ENCODE assay signal across 34 cellular contexts in genomic region chr5:146595088-146595487, GRCh38.
A peak's percentile ranks its signal among the peaks of the same experiment; 100 is the strongest.
DNase-seq lines count a peak whose midpoint lies in the region; ATAC-seq, FAIRE-seq and TF ChIP-seq lines count a peak whose summit lies in the region.
"Had no signal": no experiment of that assay in that cellular context is flagged by ENCODE, and none has a peak within 500 bp of the region (broad histone marks: within the 10 kb centered on the region; RNA-seq: fewer than 3 reads in every experiment).

No MANE protein-coding gene starts in this region.

- H3K9me3 ChIP-seq in A549, result no peaks in the 10 kb centered on the region
- H3K9me3 ChIP-seq: body of pancreas, esophagus squamous epithelium, heart right ventricle, SJCRH30, suprapubic skin, upper lobe of left lung had no signal

- H3K36me3 Mint-ChIP-seq in WTC11, result no peaks in the 10 kb centered on the region
- H3K36me3 Mint-ChIP-seq: naive thymus-derived CD4-positive, alpha-beta T cell had no signal

- TF ChIP-seq RAD21 in A549 (conservative IDR thresholded peaks at IDR 0.05 in 1 of 2, IDR thresholded peaks at IDR 0.05 in 1 of 2), result peak; percentile 22 to 42; a peak in 2 of 5 replicates

- no peak overlapping the region for H3K27ac Mint-ChIP-seq in WTC11
- H3K27ac Mint-ChIP-seq: activated CD4-positive, alpha-beta memory T cell treated with anti-CD3 and anti-CD28 coated beads, Interleukin-2, amount 10 ng/mL, durations not matched to agents 7 days and 5 days; activated T-helper 2 cell treated with anti-CD3 and anti-CD28 coated beads, Interferon-gamma antibody, Interleukin-2, Interleukin-4, amounts not matched to agents 10 μg/mL and 5 μg/mL and 100 μg/mL, durations not matched to agents 14 hours and 24 hours and 36 hours; naive thymus-derived CD4-positive, alpha-beta T cell; T-helper 1 cell treated with Interleukin-12 subunit alpha and Interleukin-12 subunit beta and Interleukin-4 antibody, amounts not matched to agents 30 μg/mL and 1 μg/mL, for 36 hours had no signal

- H3K4me3 ChIP-seq in A549, result no peak overlapping the region
- H3K4me3 ChIP-seq: body of pancreas, esophagus squamous epithelium, heart right ventricle, SJCRH30, suprapubic skin, upper lobe of left lung had no signal

- TF ChIP-seq CTCF in A549 (IDR thresholded peaks at IDR 0.05), result no peak; the same call in 2 of the 3 replicates
- no peak for TF ChIP-seq CTCF in WTC11 (IDR thresholded peaks at IDR 0.05)

- H3K4me2 ChIP-seq in A549, result no peak overlapping the region
- H3K4me2 ChIP-seq: KMS-11 had no signal

- H3K4me1 Mint-ChIP-seq in WTC11, result no peaks in the 10 kb centered on the region
- H3K4me1 Mint-ChIP-seq: activated CD4-positive, alpha-beta memory T cell treated with anti-CD3 and anti-CD28 coated beads, Interleukin-2, amount 10 ng/mL, durations not matched to agents 7 days and 5 days; central memory CD8-positive, alpha-beta T cell; naive thymus-derived CD4-positive, alpha-beta T cell had no signal

- CTCF ChIA-PET in A549 (lab: Yijun Ruan, JAX), result interaction anchor here (0.7 to 3.7 kb wide), 4 partner anchors 29 to 370 kb away, joined by 3 to 16 read pairs (median 4); no protein-coding TSS in a partner anchor
- CTCF ChIA-PET in WTC11 (lab: Charles Lee), result interaction anchor here (1.0 to 1.5 kb wide), 4 partner anchors 52 to 594 kb away, joined by 3 to 5 read pairs (median 4); no protein-coding TSS in a partner anchor

- H3K27ac ChIP-seq in A549, result no peak overlapping the region
- H3K27ac ChIP-seq: body of pancreas, esophagus squamous epithelium, foreskin keratinocyte, heart right ventricle, KMS-11, SJCRH30, suprapubic skin, upper lobe of left lung had no signal

- TF ChIP-seq POLR2A in A549 (IDR thresholded peaks at IDR 0.05; ENCODE audit: low read length), result no peak

- H3K27me3 Mint-ChIP-seq in WTC11 (ENCODE audit: low read depth), result no peaks in the 10 kb centered on the region
- H3K27me3 Mint-ChIP-seq: activated CD4-positive, alpha-beta memory T cell treated with anti-CD3 and anti-CD28 coated beads, Interleukin-2, amount 10 ng/mL, durations not matched to agents 7 days and 5 days; central memory CD8-positive, alpha-beta T cell; naive thymus-derived CD4-positive, alpha-beta T cell had no signal

- H3K9me3 Mint-ChIP-seq in WTC11, result no peaks in the 10 kb centered on the region
- H3K9me3 Mint-ChIP-seq: activated CD4-positive, alpha-beta memory T cell treated with anti-CD3 and anti-CD28 coated beads, Interleukin-2, amount 10 ng/mL, durations not matched to agents 7 days and 5 days; activated T-helper 2 cell treated with anti-CD3 and anti-CD28 coated beads, Interferon-gamma antibody, Interleukin-2, Interleukin-4, amounts not matched to agents 10 μg/mL and 5 μg/mL and 100 μg/mL, durations not matched to agents 14 hours and 24 hours and 36 hours; central memory CD8-positive, alpha-beta T cell; naive thymus-derived CD4-positive, alpha-beta T cell; T-helper 1 cell treated with Interleukin-12 subunit alpha and Interleukin-12 subunit beta and Interleukin-4 antibody, amounts not matched to agents 30 μg/mL and 1 μg/mL, for 36 hours had no signal

- ATAC-seq in A549 (peak; percentile 47 to 72; a peak in 5 of 6 replicates), WTC11 (peak; percentile 60)
- ATAC-seq: activated CD4-positive, CD25-positive, alpha-beta regulatory T cell treated with anti-CD3 and anti-CD28 coated beads, Interleukin-2, amount 50 U/mL, for 24 hours; body of pancreas; foreskin keratinocyte; heart right ventricle; naive thymus-derived CD4-positive, alpha-beta T cell; right cardiac atrium had no signal

- 0% methylated on average over 2 of the region's 2 CpGs for WGBS in A549 (ENCODE audit: missing lambda C conversion rate)

- POLR2A ChIA-PET in A549 (lab: Yijun Ruan, JAX), result no interaction called here
- POLR2A ChIA-PET in WTC11 (lab: Charles Lee), result interaction anchor here (0.6 kb wide), 1 partner anchor 340 kb away, joined by 3 read pairs; no protein-coding TSS in a partner anchor

- no peaks in the 10 kb centered on the region for H3K4me1 ChIP-seq in A549
- H3K4me1 ChIP-seq: esophagus squamous epithelium, foreskin keratinocyte, heart right ventricle, SJCRH30, suprapubic skin, upper lobe of left lung had no signal

- no peak overlapping the region for H3K4me3 Mint-ChIP-seq in WTC11
- H3K4me3 Mint-ChIP-seq: activated CD4-positive, alpha-beta memory T cell treated with anti-CD3 and anti-CD28 coated beads, Interleukin-2, amount 10 ng/mL, durations not matched to agents 7 days and 5 days; central memory CD8-positive, alpha-beta T cell; naive thymus-derived CD4-positive, alpha-beta T cell; T-helper 1 cell treated with Interleukin-12 subunit alpha and Interleukin-12 subunit beta and Interleukin-4 antibody, amounts not matched to agents 30 μg/mL and 1 μg/mL, for 36 hours had no signal

- no peak for TF ChIP-seq EP300 in A549 (IDR thresholded peaks at IDR 0.05)

- FAIRE-seq in A549 (lab: Jason Lieb, UNC), result no peak
- FAIRE-seq: GM18507, GM19239, H54 had no signal

- no peak for DNase-seq in A549 (ENCODE audit: low read depth in 1 of 2, low spot score in 1 of 2)
- peak; percentile 2 for DNase-seq in ELR (ENCODE audit: low read depth)
- peak; percentile 22 for DNase-seq in NCI-H69 (lab: John Stamatoyannopoulos, UW)
- DNase-seq in WTC11 (ENCODE audit: low spot score), result no peak
- no peak for DNase-seq in activated T-cell treated with anti-CD3 and anti-CD28 coated beads, Interleukin-2, amount 50 U/mL, for 1 hour
- no peak for DNase-seq in activated CD4-positive, alpha-beta T cell treated with anti-CD3 and anti-CD28 coated beads, Interleukin-2, amount 50 U/mL, for 1 hour
- no peak for DNase-seq in SKM-1 (lab: John Stamatoyannopoulos, UW; ENCODE audit: unreplicated experiment)
- no peak for DNase-seq in NCI-H1105 treated with DMSO at 0.1 percent for 48 hours (lab: John Stamatoyannopoulos, UW)
- DNase-seq: activated CD4-positive, alpha-beta memory T cell treated with anti-CD3 and anti-CD28 coated beads, Interleukin-2, amount 10 ng/mL, durations not matched to agents 7 days and 5 days; activated CD8-positive, alpha-beta memory T cell treated with anti-CD3 and anti-CD28 coated beads, Interleukin-2, amount 50 U/mL, for 4 hours; activated naive CD4-positive, alpha-beta T cell treated with anti-CD3 and anti-CD28 coated beads, Interleukin-2, amount 50 U/mL, for 16 hours; body of pancreas; esophagus squamous epithelium; foreskin keratinocyte; heart right ventricle; midbrain; MV-4-11; naive thymus-derived CD4-positive, alpha-beta T cell; NCI-H1694; NCI-H510A treated with DMSO at 0.1 percent for 48 hours; right cardiac atrium; SJCRH30; stimulated activated CD4-positive, alpha-beta T cell treated with anti-CD3 and anti-CD28 coated beads, Interleukin-1b, Interleukin-23, amount 100 ng/mL, for 48 hours; stimulated activated naive CD4-positive, alpha-beta T cell treated with Interleukin-2 at 50 U/mL for 16 hours; upper lobe of left lung had no signal

TF ChIP-seq in A549, 52 proteins besides CTCF, POLR2A, EP300 and RAD21:
- TF ChIP-seq SMC3 (IDR thresholded peaks at IDR 0.05) (peak; percentile 14; the same call in 1 of the 3 replicates), NR3C1 (IDR thresholded peaks at IDR 0.05) (no peak), ELK1 (IDR thresholded peaks at IDR 0.05; ENCODE audit: low read depth, low read length) (no peak), SREBF2 (IDR thresholded peaks at IDR 0.05) (no peak), NPAS2 (CRISPR knock-in tag; IDR thresholded peaks at IDR 0.05; ENCODE audit: borderline replicate concordance) (no peak)
- TF ChIP-seq, protein P1, sequence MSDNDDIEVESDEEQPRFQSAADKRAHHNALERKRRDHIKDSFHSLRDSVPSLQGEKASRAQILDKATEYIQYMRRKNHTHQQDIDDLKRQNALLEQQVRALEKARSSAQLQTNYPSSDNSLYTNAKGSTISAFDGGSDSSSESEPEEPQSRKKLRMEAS (IDR thresholded peaks at IDR 0.05), result no peak

TF ChIP-seq in WTC11, 78 proteins besides CTCF, POLR2A, EP300 and RAD21 (continues in another document):
- TF ChIP-seq RORB (CRISPR knock-in tag; IDR thresholded peaks at IDR 0.05) (no peak), USF1 (CRISPR knock-in tag; IDR thresholded peaks at IDR 0.05) (no peak), OVOL2 (CRISPR knock-in tag; IDR thresholded peaks at IDR 0.05; ENCODE audit: borderline replicate concordance) (no peak), ZNF317 (CRISPR knock-in tag; IDR thresholded peaks at IDR 0.05; ENCODE audit: borderline replicate concordance, low read depth) (no peak), CDX4 (CRISPR knock-in tag; IDR thresholded peaks at IDR 0.05; ENCODE audit: borderline replicate concordance) (no peak)
- TF ChIP-seq, protein P2, sequence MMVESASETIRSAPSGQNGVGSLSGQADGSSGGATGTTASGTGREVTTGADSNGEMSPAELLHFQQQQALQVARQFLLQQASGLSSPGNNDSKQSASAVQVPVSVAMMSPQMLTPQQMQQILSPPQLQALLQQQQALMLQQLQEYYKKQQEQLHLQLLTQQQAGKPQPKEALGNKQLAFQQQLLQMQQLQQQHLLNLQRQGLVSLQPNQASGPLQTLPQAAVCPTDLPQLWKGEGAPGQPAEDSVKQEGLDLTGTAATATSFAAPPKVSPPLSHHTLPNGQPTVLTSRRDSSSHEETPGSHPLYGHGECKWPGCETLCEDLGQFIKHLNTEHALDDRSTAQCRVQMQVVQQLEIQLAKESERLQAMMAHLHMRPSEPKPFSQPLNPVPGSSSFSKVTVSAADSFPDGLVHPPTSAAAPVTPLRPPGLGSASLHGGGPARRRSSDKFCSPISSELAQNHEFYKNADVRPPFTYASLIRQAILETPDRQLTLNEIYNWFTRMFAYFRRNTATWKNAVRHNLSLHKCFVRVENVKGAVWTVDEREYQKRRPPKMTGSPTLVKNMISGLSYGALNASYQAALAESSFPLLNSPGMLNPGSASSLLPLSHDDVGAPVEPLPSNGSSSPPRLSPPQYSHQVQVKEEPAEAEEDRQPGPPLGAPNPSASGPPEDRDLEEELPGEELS (CRISPR knock-in tag; IDR thresholded peaks at IDR 0.05), result no peak

Comparison
In these comparisons a context has a peak if more than half of its experiments do, and no peak if none do; other contexts are left out.
1. DNase-seq: peak in ELR (single experiment) and NCI-H69 (single experiment); none in A549 (0 of 2), WTC11 (single experiment), activated T-cell treated with anti-CD3 and anti-CD28 coated beads, Interleukin-2, amount 50 U/mL, for 1 hour (single experiment), activated CD4-positive, alpha-beta T cell treated with anti-CD3 and anti-CD28 coated beads, Interleukin-2, amount 50 U/mL, for 1 hour (single experiment), SKM-1 (single experiment) and NCI-H1105 treated with DMSO at 0.1 percent for 48 hours (single experiment).